In the genomic region with DNA sequence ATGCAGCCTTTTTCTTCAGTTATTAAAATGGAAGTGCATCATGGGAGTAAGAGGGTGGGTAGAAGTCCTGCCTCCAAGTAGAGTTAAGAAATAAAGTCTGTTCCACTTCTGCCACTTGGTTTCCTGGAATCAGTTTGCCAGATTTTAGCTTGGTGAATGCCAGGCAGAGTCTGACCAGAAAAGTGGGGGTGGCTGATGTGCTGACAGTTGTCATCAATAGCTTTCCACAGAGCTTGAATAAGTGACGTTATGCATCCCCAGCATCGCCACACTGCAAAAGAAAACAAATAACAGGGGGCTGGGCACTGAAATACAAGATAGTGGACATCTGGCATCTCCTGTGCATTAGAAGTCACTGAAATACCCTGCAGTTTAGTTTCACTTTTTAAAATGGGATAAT, we compare ENCODE assay signal across 18 cellular contexts. TPM values are rescaled to one million over a fixed set of nuclear protein-coding genes. Genes with fewer than 3 reads are reported as not detected.
DNase-seq lines count a peak whose midpoint lies in the region; ATAC-seq and TF ChIP-seq lines count a peak whose summit lies in the region.
"Had no signal": no experiment of that assay in that cellular context is flagged by ENCODE, and none has a peak within 500 bp of the region (broad histone marks: within the 10 kb centered on the region; RNA-seq: fewer than 3 reads in every experiment).

No MANE protein-coding gene starts in this region.

- no peak for ATAC-seq in HG03521 (IDR thresholded peaks at IDR 0.05; ENCODE audit: unreplicated experiment)
- ATAC-seq: body of pancreas, gastrocnemius medialis had no signal

- no peaks in the 10 kb centered on the region for H3K36me3 Mint-ChIP-seq in CD14-positive monocyte

- H3K79me2 ChIP-seq in smooth muscle cell (ENCODE audit: low read depth), result no peaks in the 10 kb centered on the region

- peak overlapping the region; percentile 14; the same call in 1 of the 2 replicates for H3K4me3 ChIP-seq in MG63
- peak overlapping the region; percentile 34; the same call in 1 of the 2 replicates for H3K4me3 ChIP-seq in WI38 (ENCODE audit: low read depth, low read length)
- H3K4me3 ChIP-seq in left ventricle myocardium inferior, result peak overlapping the region; percentile 38
- no peak overlapping the region for H3K4me3 ChIP-seq in smooth muscle cell
- H3K4me3 ChIP-seq: body of pancreas, gastrocnemius medialis, ovary had no signal

- no peaks in the 10 kb centered on the region for H4K20me1 ChIP-seq in smooth muscle cell (ENCODE audit: low read depth)

- intact Hi-C loops in left ventricle myocardium inferior (cut with micrococcal nuclease), result no loop called here
- intact Hi-C loops in CD14-positive monocyte (cut with micrococcal nuclease), result no loop called here

- H3K27me3 ChIP-seq in MG63 (no peaks in the 10 kb centered on the region), left ventricle myocardium inferior (ENCODE audit: low read depth) (no peaks in the 10 kb centered on the region), smooth muscle cell (ENCODE audit: low read depth) (no peaks in the 10 kb centered on the region)
- H3K27me3 ChIP-seq: gastrocnemius medialis, ovary had no signal

- no peaks in the 10 kb centered on the region for H3K4me1 ChIP-seq in left ventricle myocardium inferior
- peaks cover 6% of the 10 kb centered on the region for H3K4me1 ChIP-seq in smooth muscle cell (ENCODE audit: low read depth)
- H3K4me1 ChIP-seq: body of pancreas, gastrocnemius medialis had no signal

- peak overlapping the region in 1 of 2 donors; percentile 41 for H3K4me3 Mint-ChIP-seq in CD14-positive monocyte
- H3K4me3 Mint-ChIP-seq: CD4-positive, alpha-beta T cell had no signal

- no peaks in the 10 kb centered on the region for H3K36me3 ChIP-seq in MG63
- H3K36me3 ChIP-seq in left ventricle myocardium inferior, result no peaks in the 10 kb centered on the region
- H3K36me3 ChIP-seq in smooth muscle cell (ENCODE audit: low read depth), result no peaks in the 10 kb centered on the region
- H3K36me3 ChIP-seq: gastrocnemius medialis, ovary had no signal

- WGBS in smooth muscle cell (ENCODE audit: low lambda C conversion rate), result 27% methylated on average over 2 of the region's 2 CpGs

- TF ChIP-seq CTCF in WI38 (IDR thresholded peaks at IDR 0.05; ENCODE audit: low read depth, low read length), result no peak
- no peak for TF ChIP-seq CTCF in left ventricle myocardium inferior (IDR thresholded peaks at IDR 0.05; ENCODE audit: borderline replicate concordance)
- TF ChIP-seq CTCF in smooth muscle cell (IDR thresholded peaks at IDR 0.05; ENCODE audit: borderline replicate concordance, insufficient read depth, poor library complexity, severe bottlenecking), result no peak
- TF ChIP-seq CTCF in CD14-positive monocyte (IDR thresholded peaks at IDR 0.05), result no peak

- H3K9me3 ChIP-seq in MG63 (no peaks in the 10 kb centered on the region), left ventricle myocardium inferior (replicated peaks) (no peaks in the 10 kb centered on the region), smooth muscle cell (replicated peaks; ENCODE audit: low read depth) (no peaks in the 10 kb centered on the region)
- H3K9me3 ChIP-seq: body of pancreas, gastrocnemius medialis, ovary had no signal

- peaks cover 6% of the 10 kb centered on the region for H3K4me1 Mint-ChIP-seq in CD14-positive monocyte

- H3K27me3 Mint-ChIP-seq in CD14-positive monocyte (ENCODE audit: low read depth in 3 of 3), result peaks cover 0 to 3% (median 2%) of the 10 kb centered on the region in 3 donors

- H2AFZ ChIP-seq in smooth muscle cell (ENCODE audit: low read depth), result peak overlapping the region; percentile 70

- no peaks in the 10 kb centered on the region for H3F3A ChIP-seq in smooth muscle cell (ENCODE audit: low read depth)

- H3K9me3 Mint-ChIP-seq in CD14-positive monocyte, result peaks cover 0 to 5% (median 0%) of the 10 kb centered on the region in 7 donors
- H3K9me3 Mint-ChIP-seq: CD4-positive, alpha-beta T cell had no signal

- no peak overlapping the region for H3K9ac ChIP-seq in smooth muscle cell (ENCODE audit: low read depth)

- peak overlapping the region; percentile 22 for H3K4me2 ChIP-seq in smooth muscle cell

- H3K27ac Mint-ChIP-seq in CD14-positive monocyte, result no peak overlapping the region
- H3K27ac Mint-ChIP-seq: CD4-positive, alpha-beta T cell had no signal

- peak overlapping the region; percentile 37 for H3K27ac ChIP-seq in left ventricle myocardium inferior (replicated peaks)
- no peak overlapping the region for H3K27ac ChIP-seq in smooth muscle cell (ENCODE audit: low read depth)
- H3K27ac ChIP-seq: body of pancreas, gastrocnemius medialis, ovary had no signal

- DNase-seq in MG63 (no peak), left ventricle myocardium inferior (no peak), smooth muscle cell (lab: John Stamatoyannopoulos, UW; ENCODE audit: unreplicated experiment) (no peak), activated gamma-delta T cell (lab: John Stamatoyannopoulos, UW) (no peak), CD14-positive monocyte (ENCODE audit: low spot score) (no peak)
- DNase-seq: activated CD4-positive, CD25-positive, alpha-beta regulatory T cell treated with anti-CD3 and anti-CD28 coated beads, Interleukin-2, amount 50 U/mL, for 72 hours; activated naive CD4-positive, alpha-beta T cell; body of pancreas; CD4-positive, alpha-beta T cell; effector CD8-positive, alpha-beta T cell; gastrocnemius medialis; KG1; midbrain; NCI-H146; ovary; SW 1271 had no signal

RNA-seq across cellular contexts. Expression of a gene that starts 30.8 kb away (rescaled TPM):
- 3.9 and 4.2 TPM in 2 replicates for total RNA-seq in MG63 (2014; rRNA removed; shearing (Covaris generic); ENCODE audit: low replicate concordance)
- total RNA-seq in left ventricle myocardium inferior (4.0 TPM), smooth muscle cell (8.0 and 11.1 TPM in 2 replicates)
- polyA plus RNA-seq in smooth muscle cell (4.1 and 5.7 TPM in 2 replicates), CD14-positive monocyte (1 to 10 TPM; 1.5 to 1.6 TPM)
